1 cellular context compared by ENCODE assay signal in the genomic region with DNA sequence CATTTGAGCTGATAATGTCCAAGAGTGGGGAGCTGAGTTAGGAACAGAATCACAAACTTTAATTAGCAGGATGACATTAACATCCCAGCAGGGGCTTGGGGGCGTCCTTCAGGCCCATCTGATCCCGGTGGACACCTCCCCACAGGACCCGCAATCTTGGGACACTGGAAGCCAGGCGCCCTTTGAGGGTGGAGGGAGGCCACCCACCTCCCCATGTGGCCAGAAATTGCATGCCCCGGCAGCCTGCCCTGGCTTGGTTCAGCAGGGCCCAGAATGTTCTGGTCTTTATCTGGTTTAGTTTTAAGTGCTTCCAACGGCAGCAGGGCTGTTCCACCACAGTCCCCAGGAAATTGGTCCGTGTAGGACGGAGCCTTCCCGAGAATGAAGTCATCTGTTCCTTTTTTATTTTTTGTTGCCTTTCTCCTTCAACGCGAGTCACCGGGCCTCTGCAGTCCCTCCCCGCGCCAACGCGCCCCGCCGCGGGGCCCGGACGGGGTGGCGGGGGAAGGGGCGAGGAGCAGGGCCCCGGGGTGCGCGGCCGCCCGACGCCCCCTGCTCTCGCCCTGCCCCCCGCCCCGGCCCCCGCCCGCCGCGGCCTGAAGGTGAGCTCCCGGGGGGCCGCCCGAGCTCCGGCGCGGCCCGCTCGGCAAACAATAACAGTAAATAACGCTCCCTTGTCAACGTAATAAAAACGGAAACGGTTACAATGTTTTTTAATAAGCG.
TF ChIP-seq lines count a peak whose summit lies in the region.

No MANE protein-coding gene starts in this region.

TF ChIP-seq in HEK293, 187 proteins besides CTCF, POLR2A, EP300 and RAD21 (continued from another document):
- no peak for TF ChIP-seq ZNF837 (tag by site-specific recombination; IDR thresholded peaks at IDR 0.05)
- TF ChIP-seq ZFP69B (tag by site-specific recombination; IDR thresholded peaks at IDR 0.05): no peak
- no peak for TF ChIP-seq ZBTB6 (tag by site-specific recombination; IDR thresholded peaks at IDR 0.05)
- TF ChIP-seq HOXD13 (CRISPR knock-in tag; IDR thresholded peaks at IDR 0.05; ENCODE audit: borderline replicate concordance): no peak
- TF ChIP-seq ZNF600 (tag by site-specific recombination; IDR thresholded peaks at IDR 0.05): peak; percentile 87
- TF ChIP-seq ZNF654 (tag by site-specific recombination; IDR thresholded peaks at IDR 0.05; ENCODE audit: low read depth): no peak
- TF ChIP-seq ZNF292 (tag by site-specific recombination; IDR thresholded peaks at IDR 0.05; ENCODE audit: borderline replicate concordance, low read depth): no peak
- TF ChIP-seq, protein P1, sequence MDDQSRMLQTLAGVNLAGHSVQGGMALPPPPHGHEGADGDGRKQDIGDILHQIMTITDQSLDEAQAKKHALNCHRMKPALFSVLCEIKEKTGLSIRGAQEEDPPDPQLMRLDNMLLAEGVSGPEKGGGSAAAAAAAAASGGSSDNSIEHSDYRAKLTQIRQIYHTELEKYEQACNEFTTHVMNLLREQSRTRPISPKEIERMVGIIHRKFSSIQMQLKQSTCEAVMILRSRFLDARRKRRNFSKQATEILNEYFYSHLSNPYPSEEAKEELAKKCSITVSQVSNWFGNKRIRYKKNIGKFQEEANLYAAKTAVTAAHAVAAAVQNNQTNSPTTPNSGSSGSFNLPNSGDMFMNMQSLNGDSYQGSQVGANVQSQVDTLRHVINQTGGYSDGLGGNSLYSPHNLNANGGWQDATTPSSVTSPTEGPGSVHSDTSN (CRISPR knock-in tag; IDR thresholded peaks at IDR 0.05): no peak
- TF ChIP-seq ZNF423 (tag by site-specific recombination; IDR thresholded peaks at IDR 0.05): no peak
- no peak for TF ChIP-seq ZNF624 (tag by site-specific recombination; IDR thresholded peaks at IDR 0.05)
- peak; percentile 75; the same call in 1 of the 2 replicates for TF ChIP-seq ZBTB20 (tag by site-specific recombination; IDR thresholded peaks at IDR 0.05)
- no peak for TF ChIP-seq ZBTB11 (tag by site-specific recombination; conservative IDR thresholded peaks at IDR 0.05; ENCODE audit: low read depth)
- no peak for TF ChIP-seq ZNF571 (tag by site-specific recombination; IDR thresholded peaks at IDR 0.05)
- no peak for TF ChIP-seq OSR2 (tag by site-specific recombination; IDR thresholded peaks at IDR 0.05)
- TF ChIP-seq KLF8 (tag by site-specific recombination; IDR thresholded peaks at IDR 0.05): 0 out of 2 replicates have a peak, but pooled peaks have one; percentile 10
- TF ChIP-seq ZNF24 (tag by site-specific recombination; IDR thresholded peaks at IDR 0.05): no peak
- TF ChIP-seq ZNF473 (tag by site-specific recombination; IDR thresholded peaks at IDR 0.05): no peak
- no peak for TF ChIP-seq MZF1 (tag by site-specific recombination; IDR thresholded peaks at IDR 0.05; ENCODE audit: borderline replicate concordance)
- peak; percentile 39; the same call in 1 of the 2 replicates for TF ChIP-seq ZNF501 (tag by site-specific recombination; IDR thresholded peaks at IDR 0.05)
- TF ChIP-seq IKZF3 (tag by site-specific recombination; IDR thresholded peaks at IDR 0.05): peak; percentile 67; the same call in 1 of the 2 replicates
- no peak for TF ChIP-seq GFI1B (tag by site-specific recombination; IDR thresholded peaks at IDR 0.05)
- TF ChIP-seq, protein P2, sequence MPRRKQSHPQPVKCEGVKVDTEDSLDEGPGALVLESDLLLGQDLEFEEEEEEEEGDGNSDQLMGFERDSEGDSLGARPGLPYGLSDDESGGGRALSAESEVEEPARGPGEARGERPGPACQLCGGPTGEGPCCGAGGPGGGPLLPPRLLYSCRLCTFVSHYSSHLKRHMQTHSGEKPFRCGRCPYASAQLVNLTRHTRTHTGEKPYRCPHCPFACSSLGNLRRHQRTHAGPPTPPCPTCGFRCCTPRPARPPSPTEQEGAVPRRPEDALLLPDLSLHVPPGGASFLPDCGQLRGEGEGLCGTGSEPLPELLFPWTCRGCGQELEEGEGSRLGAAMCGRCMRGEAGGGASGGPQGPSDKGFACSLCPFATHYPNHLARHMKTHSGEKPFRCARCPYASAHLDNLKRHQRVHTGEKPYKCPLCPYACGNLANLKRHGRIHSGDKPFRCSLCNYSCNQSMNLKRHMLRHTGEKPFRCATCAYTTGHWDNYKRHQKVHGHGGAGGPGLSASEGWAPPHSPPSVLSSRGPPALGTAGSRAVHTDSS (tag by site-specific recombination; IDR thresholded peaks at IDR 0.05): no peak
- peak; percentile 37 for TF ChIP-seq SP7 (tag by site-specific recombination; IDR thresholded peaks at IDR 0.05)
- no peak for TF ChIP-seq SCRT1 (tag by site-specific recombination; IDR thresholded peaks at IDR 0.05; ENCODE audit: borderline replicate concordance)
- no peak for TF ChIP-seq ZNF785 (tag by site-specific recombination; IDR thresholded peaks at IDR 0.05)
- TF ChIP-seq ZNF362 (tag by site-specific recombination; IDR thresholded peaks at IDR 0.05): no peak
- peak; percentile 40; the same call in 1 of the 2 replicates for TF ChIP-seq ZFHX2 (tag by site-specific recombination; conservative IDR thresholded peaks at IDR 0.05)
- TF ChIP-seq ZNF174 (tag by site-specific recombination; IDR thresholded peaks at IDR 0.05): no peak
- no peak for TF ChIP-seq ZNF830 (tag by site-specific recombination; IDR thresholded peaks at IDR 0.05; ENCODE audit: low read depth)
- no peak for TF ChIP-seq ZNF514 (tag by site-specific recombination; IDR thresholded peaks at IDR 0.05)
- no peak for TF ChIP-seq ZNF768 (tag by site-specific recombination; IDR thresholded peaks at IDR 0.05)
- TF ChIP-seq ZBTB48 (tag by site-specific recombination; IDR thresholded peaks at IDR 0.05): 0 out of 2 replicates have a peak, but pooled peaks have one; percentile 22
- no peak for TF ChIP-seq SALL2 (tag by site-specific recombination; IDR thresholded peaks at IDR 0.05; ENCODE audit: borderline replicate concordance)
- TF ChIP-seq ZNF211 (tag by site-specific recombination; IDR thresholded peaks at IDR 0.05; ENCODE audit: low read depth): no peak
- TF ChIP-seq EGR2 (tag by site-specific recombination; IDR thresholded peaks at IDR 0.05; ENCODE audit: low read depth): peak; percentile 29; the same call in 1 of the 2 replicates
- TF ChIP-seq ZBTB21 (tag by site-specific recombination; IDR thresholded peaks at IDR 0.05): 0 out of 2 replicates have a peak, but pooled peaks have one; percentile 22
- TF ChIP-seq, protein P3, sequence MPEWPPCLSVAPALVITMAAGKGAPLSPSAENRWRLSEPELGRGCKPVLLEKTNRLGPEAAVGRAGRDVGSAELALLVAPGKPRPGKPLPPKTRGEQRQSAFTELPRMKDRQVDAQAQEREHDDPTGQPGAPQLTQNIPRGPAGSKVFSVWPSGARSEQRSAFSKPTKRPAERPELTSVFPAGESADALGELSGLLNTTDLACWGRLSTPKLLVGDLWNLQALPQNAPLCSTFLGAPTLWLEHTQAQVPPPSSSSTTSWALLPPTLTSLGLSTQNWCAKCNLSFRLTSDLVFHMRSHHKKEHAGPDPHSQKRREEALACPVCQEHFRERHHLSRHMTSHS (tag by site-specific recombination; IDR thresholded peaks at IDR 0.05): no peak
- TF ChIP-seq, protein P4, sequence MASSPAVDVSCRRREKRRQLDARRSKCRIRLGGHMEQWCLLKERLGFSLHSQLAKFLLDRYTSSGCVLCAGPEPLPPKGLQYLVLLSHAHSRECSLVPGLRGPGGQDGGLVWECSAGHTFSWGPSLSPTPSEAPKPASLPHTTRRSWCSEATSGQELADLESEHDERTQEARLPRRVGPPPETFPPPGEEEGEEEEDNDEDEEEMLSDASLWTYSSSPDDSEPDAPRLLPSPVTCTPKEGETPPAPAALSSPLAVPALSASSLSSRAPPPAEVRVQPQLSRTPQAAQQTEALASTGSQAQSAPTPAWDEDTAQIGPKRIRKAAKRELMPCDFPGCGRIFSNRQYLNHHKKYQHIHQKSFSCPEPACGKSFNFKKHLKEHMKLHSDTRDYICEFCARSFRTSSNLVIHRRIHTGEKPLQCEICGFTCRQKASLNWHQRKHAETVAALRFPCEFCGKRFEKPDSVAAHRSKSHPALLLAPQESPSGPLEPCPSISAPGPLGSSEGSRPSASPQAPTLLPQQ (tag by site-specific recombination; IDR thresholded peaks at IDR 0.05): no peak
- TF ChIP-seq, protein P5, sequence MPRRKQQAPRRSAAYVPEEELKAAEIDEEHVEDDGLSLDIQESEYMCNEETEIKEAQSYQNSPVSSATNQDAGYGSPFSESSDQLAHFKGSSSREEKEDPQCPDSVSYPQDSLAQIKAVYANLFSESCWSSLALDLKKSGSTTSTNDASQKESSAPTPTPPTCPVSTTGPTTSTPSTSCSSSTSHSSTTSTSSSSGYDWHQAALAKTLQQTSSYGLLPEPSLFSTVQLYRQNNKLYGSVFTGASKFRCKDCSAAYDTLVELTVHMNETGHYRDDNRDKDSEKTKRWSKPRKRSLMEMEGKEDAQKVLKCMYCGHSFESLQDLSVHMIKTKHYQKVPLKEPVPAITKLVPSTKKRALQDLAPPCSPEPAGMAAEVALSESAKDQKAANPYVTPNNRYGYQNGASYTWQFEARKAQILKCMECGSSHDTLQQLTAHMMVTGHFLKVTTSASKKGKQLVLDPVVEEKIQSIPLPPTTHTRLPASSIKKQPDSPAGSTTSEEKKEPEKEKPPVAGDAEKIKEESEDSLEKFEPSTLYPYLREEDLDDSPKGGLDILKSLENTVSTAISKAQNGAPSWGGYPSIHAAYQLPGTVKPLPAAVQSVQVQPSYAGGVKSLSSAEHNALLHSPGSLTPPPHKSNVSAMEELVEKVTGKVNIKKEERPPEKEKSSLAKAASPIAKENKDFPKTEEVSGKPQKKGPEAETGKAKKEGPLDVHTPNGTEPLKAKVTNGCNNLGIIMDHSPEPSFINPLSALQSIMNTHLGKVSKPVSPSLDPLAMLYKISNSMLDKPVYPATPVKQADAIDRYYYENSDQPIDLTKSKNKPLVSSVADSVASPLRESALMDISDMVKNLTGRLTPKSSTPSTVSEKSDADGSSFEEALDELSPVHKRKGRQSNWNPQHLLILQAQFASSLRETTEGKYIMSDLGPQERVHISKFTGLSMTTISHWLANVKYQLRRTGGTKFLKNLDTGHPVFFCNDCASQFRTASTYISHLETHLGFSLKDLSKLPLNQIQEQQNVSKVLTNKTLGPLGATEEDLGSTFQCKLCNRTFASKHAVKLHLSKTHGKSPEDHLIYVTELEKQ (tag by site-specific recombination; IDR thresholded peaks at IDR 0.05; ENCODE audit: borderline replicate concordance): no peak
- peak; percentile 56 for TF ChIP-seq ZBTB8A (tag by site-specific recombination; IDR thresholded peaks at IDR 0.05)
